ENCODE assay signal across 20 cellular contexts in the genomic region with DNA sequence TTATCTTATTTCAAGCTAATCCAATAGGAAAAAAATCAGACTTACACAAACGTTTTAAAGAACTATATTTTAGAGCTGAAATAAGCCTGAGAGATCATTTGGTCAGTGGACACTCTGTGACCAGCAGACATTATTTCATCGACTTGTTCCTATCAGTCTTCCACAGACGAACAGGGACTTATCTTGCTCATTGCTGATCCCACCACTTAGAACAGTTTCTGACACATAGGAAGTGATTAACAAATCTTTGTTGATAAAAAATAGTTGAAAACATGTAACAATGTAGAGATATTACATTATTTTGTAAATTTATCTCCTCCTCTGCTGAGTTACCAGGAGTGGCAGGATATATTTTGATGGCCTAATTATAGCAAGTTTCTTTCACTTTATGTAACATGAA.
"Had no signal": no experiment of that assay in that cellular context is flagged by ENCODE, and none has a peak within 500 bp of the region (broad histone marks: within the 10 kb centered on the region; RNA-seq: fewer than 3 reads in every experiment).

No MANE protein-coding gene starts in this region.

- H3K4me3 ChIP-seq: heart left ventricle, neural progenitor cell, ovary, tibial artery, upper lobe of right lung, vagina had no signal

- H3K27ac ChIP-seq: heart left ventricle, neural progenitor cell, ovary, tibial artery, upper lobe of right lung, vagina had no signal

- DNase-seq: effector memory CD8-positive, alpha-beta T cell; foreskin melanocyte; heart left ventricle; hypothalamus; islet precursor cell; mammary epithelial cell; natural killer cell; nucleus accumbens; ovary; right cardiac atrium; stimulated activated CD4-positive, alpha-beta T cell treated with anti-CD3 and anti-CD28 coated beads, Interleukin-12 subunit alpha, Interleukin-12 subunit beta, amount 100 ng/mL, for 4 hours; stimulated activated CD4-positive, alpha-beta T cell treated with anti-CD3 and anti-CD28 coated beads, Interleukin-4, amount 100 ng/mL, for 1 hour; stimulated activated CD8-positive, alpha-beta memory T cell treated with anti-CD3 and anti-CD28 coated beads, Interleukin-4, amount 100 ng/mL, for 48 hours; stimulated activated naive CD8-positive, alpha-beta T cell treated with anti-CD3 and anti-CD28 coated beads, Interleukin-15, Interleukin-2, amounts not matched to agents 100 U/mL and 50 U/mL, for 24 hours; tibial artery; upper lobe of right lung had no signal

- H3K27me3 ChIP-seq: heart left ventricle, neural progenitor cell, ovary, tibial artery, upper lobe of right lung, vagina had no signal

- FAIRE-seq: small intestine had no signal

- H3K4me1 ChIP-seq: upper lobe of right lung, vagina had no signal

- H3K4me3 Mint-ChIP-seq: effector memory CD8-positive, alpha-beta T cell; natural killer cell; neural progenitor cell; stimulated activated effector memory CD8-positive, alpha-beta T cell treated with anti-CD3 and anti-CD28 coated beads, Interleukin-12 subunit alpha, Interleukin-12 subunit beta, amount 100 ng/mL, for 72 hours had no signal

- H3K27ac Mint-ChIP-seq: effector memory CD8-positive, alpha-beta T cell; natural killer cell; neural progenitor cell; stimulated activated effector memory CD8-positive, alpha-beta T cell treated with anti-CD3 and anti-CD28 coated beads, Interleukin-12 subunit alpha, Interleukin-12 subunit beta, amount 100 ng/mL, for 72 hours had no signal

- H2AFZ ChIP-seq: neural progenitor cell had no signal

- H3K27me3 Mint-ChIP-seq: effector memory CD8-positive, alpha-beta T cell had no signal

- H3K9me3 Mint-ChIP-seq: effector memory CD8-positive, alpha-beta T cell; natural killer cell; neural progenitor cell; stimulated activated effector memory CD8-positive, alpha-beta T cell treated with anti-CD3 and anti-CD28 coated beads, Interleukin-12 subunit alpha, Interleukin-12 subunit beta, amount 100 ng/mL, for 72 hours had no signal

- H3K36me3 ChIP-seq: neural progenitor cell, ovary had no signal

- H3K9me3 ChIP-seq: ovary, tibial artery, upper lobe of right lung, vagina had no signal

- H3K4me2 ChIP-seq: neural progenitor cell had no signal

- H3K9ac ChIP-seq: neural progenitor cell had no signal
